ENCODE assay signal across 15 cellular contexts in the genomic region with DNA sequence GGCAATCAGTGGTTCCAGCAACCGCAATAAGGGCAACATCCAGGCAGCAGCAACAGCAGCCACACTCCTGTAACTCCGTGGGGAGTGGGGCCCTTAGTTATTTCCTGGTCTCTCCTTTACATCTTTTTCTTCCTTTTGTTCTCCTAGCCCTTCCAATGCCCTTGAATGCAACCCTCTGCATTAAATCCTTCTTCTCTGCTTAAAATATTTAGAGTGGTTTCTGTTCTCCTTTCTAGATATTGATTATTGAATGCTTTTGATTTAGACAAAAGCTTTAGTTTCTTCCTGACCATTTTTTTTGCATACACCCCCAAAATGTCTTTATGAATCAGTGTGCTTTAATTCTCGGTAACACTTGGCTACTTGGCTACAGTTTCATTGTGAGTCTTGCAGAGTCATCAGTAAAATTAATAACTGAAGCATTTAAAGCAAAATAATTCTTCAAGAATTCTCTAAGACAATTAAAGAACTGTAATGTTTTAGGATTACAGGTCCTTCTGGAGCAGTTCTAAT.
DNase-seq lines count a peak whose midpoint lies in the region; ATAC-seq and TF ChIP-seq lines count a peak whose summit lies in the region.
"Had no signal": no experiment of that assay in that cellular context is flagged by ENCODE, and none has a peak within 500 bp of the region (broad histone marks: within the 10 kb centered on the region; RNA-seq: fewer than 3 reads in every experiment).

No MANE protein-coding gene starts in this region.

- no peaks in the 10 kb centered on the region for H3K36me3 ChIP-seq in GM06990 (ENCODE audit: control insufficient read depth, insufficient read depth, low read length)
- no peaks in the 10 kb centered on the region for H3K36me3 ChIP-seq in naive thymus-derived CD4-positive, alpha-beta T cell (ENCODE audit: control insufficient read depth in 2 of 3, insufficient read depth in 3 of 3, low read length in 3 of 3)
- H3K36me3 ChIP-seq: gastrocnemius medialis had no signal

- H3K27me3 ChIP-seq in GM06990 (replicated peaks; ENCODE audit: control insufficient read depth, insufficient read depth, low read length) = no peaks in the 10 kb centered on the region
- no peaks in the 10 kb centered on the region for H3K27me3 ChIP-seq in naive thymus-derived CD4-positive, alpha-beta T cell (ENCODE audit: control insufficient read depth in 2 of 2, insufficient read depth in 2 of 2, low read length in 2 of 2)
- H3K27me3 ChIP-seq: gastrocnemius medialis had no signal

- H3K4me1 ChIP-seq in naive thymus-derived CD4-positive, alpha-beta T cell (ENCODE audit: control insufficient read depth in 2 of 2, insufficient read depth in 2 of 2, low read length in 2 of 2) = no peaks in the 10 kb centered on the region
- H3K4me1 ChIP-seq: gastrocnemius medialis had no signal

- H3K9me3 Mint-ChIP-seq in activated naive CD4-positive, alpha-beta T cell treated with anti-CD3 and anti-CD28 coated beads, Interleukin-2, amount 10 ng/mL, durations not matched to agents 7 days and 5 days = no peaks in the 10 kb centered on the region
- peaks cover 0 to 2% (median 0%) of the 10 kb centered on the region in 11 donors for H3K9me3 Mint-ChIP-seq in naive thymus-derived CD4-positive, alpha-beta T cell
- H3K9me3 Mint-ChIP-seq: activated naive CD8-positive, alpha-beta T cell treated with anti-CD3 and anti-CD28 coated beads, Interleukin-2, amount 10 ng/mL, durations not matched to agents 7 days and 5 days; CD4-positive, alpha-beta T cell; memory B cell had no signal

- no peaks in the 10 kb centered on the region for H3K36me3 Mint-ChIP-seq in activated naive CD4-positive, alpha-beta T cell treated with anti-CD3 and anti-CD28 coated beads, Interleukin-2, amount 10 ng/mL, durations not matched to agents 7 days and 5 days
- no peaks in the 10 kb centered on the region for H3K36me3 Mint-ChIP-seq in naive thymus-derived CD4-positive, alpha-beta T cell
- H3K36me3 Mint-ChIP-seq: activated naive CD8-positive, alpha-beta T cell treated with anti-CD3 and anti-CD28 coated beads, Interleukin-2, amount 10 ng/mL, durations not matched to agents 7 days and 5 days; memory B cell had no signal

- H3K4me3 Mint-ChIP-seq in activated naive CD4-positive, alpha-beta T cell treated with anti-CD3 and anti-CD28 coated beads, Interleukin-2, amount 10 ng/mL, durations not matched to agents 7 days and 5 days = no peak overlapping the region
- no peak overlapping the region for H3K4me3 Mint-ChIP-seq in naive thymus-derived CD4-positive, alpha-beta T cell
- H3K4me3 Mint-ChIP-seq: activated naive CD8-positive, alpha-beta T cell treated with anti-CD3 and anti-CD28 coated beads, Interleukin-2, amount 10 ng/mL, durations not matched to agents 7 days and 5 days; CD4-positive, alpha-beta T cell; memory B cell had no signal

- DNase-seq in GM06990 (ENCODE audit: extremely low read depth, insufficient read length) = peak; percentile 14
- no peak for DNase-seq in activated naive CD4-positive, alpha-beta T cell treated with anti-CD3 and anti-CD28 coated beads, Interleukin-2, amount 10 ng/mL, durations not matched to agents 7 days and 5 days
- no peak for DNase-seq in NCI-H774 (lab: John Stamatoyannopoulos, UW)
- no peak for DNase-seq in naive thymus-derived CD4-positive, alpha-beta T cell
- DNase-seq in stimulated activated CD8-positive, alpha-beta memory T cell treated with anti-CD3 and anti-CD28 coated beads, Interleukin-4, amount 100 ng/mL, for 48 hours = no peak
- DNase-seq: 8988T; activated naive CD8-positive, alpha-beta T cell treated with anti-CD3 and anti-CD28 coated beads, Interleukin-2, amount 10 ng/mL, durations not matched to agents 7 days and 5 days; CD4-positive, alpha-beta T cell; gastrocnemius medialis; NCI-H1105; PC-9 had no signal

- H3K27me3 Mint-ChIP-seq in activated naive CD4-positive, alpha-beta T cell treated with anti-CD3 and anti-CD28 coated beads, Interleukin-2, amount 10 ng/mL, durations not matched to agents 7 days and 5 days = no peaks in the 10 kb centered on the region
- peaks cover 0 to 4% (median 0%) of the 10 kb centered on the region in 5 donors for H3K27me3 Mint-ChIP-seq in naive thymus-derived CD4-positive, alpha-beta T cell
- H3K27me3 Mint-ChIP-seq: activated naive CD8-positive, alpha-beta T cell treated with anti-CD3 and anti-CD28 coated beads, Interleukin-2, amount 10 ng/mL, durations not matched to agents 7 days and 5 days; CD4-positive, alpha-beta T cell; memory B cell had no signal

- intact Hi-C loops in naive thymus-derived CD4-positive, alpha-beta T cell (cut with micrococcal nuclease) = no loop called here

- H3K4me3 ChIP-seq in GM06990 (replicated peaks; ENCODE audit: low read depth, low read length) = no peak overlapping the region
- H3K4me3 ChIP-seq in naive thymus-derived CD4-positive, alpha-beta T cell (ENCODE audit: low read length) = no peak overlapping the region
- H3K4me3 ChIP-seq: gastrocnemius medialis, PC-9 had no signal

- H3K27ac Mint-ChIP-seq in activated naive CD4-positive, alpha-beta T cell treated with anti-CD3 and anti-CD28 coated beads, Interleukin-2, amount 10 ng/mL, durations not matched to agents 7 days and 5 days = no peak overlapping the region
- H3K27ac Mint-ChIP-seq in naive thymus-derived CD4-positive, alpha-beta T cell = no peak overlapping the region
- H3K27ac Mint-ChIP-seq: activated naive CD8-positive, alpha-beta T cell treated with anti-CD3 and anti-CD28 coated beads, Interleukin-2, amount 10 ng/mL, durations not matched to agents 7 days and 5 days; CD4-positive, alpha-beta T cell; memory B cell had no signal

- CTCF ChIA-PET in activated naive CD4-positive, alpha-beta T cell treated with anti-CD3 and anti-CD28 coated beads, Interleukin-2, amount 10 ng/mL, durations not matched to agents 7 days and 5 days (lab: Charles Lee) = no interaction called here
- CTCF ChIA-PET in naive thymus-derived CD4-positive, alpha-beta T cell (lab: Charles Lee) = interaction anchor here (0.7 kb wide), 1 partner anchor 41 kb away, joined by 3 read pairs; no protein-coding TSS in a partner anchor

- H3K9me3 ChIP-seq in naive thymus-derived CD4-positive, alpha-beta T cell (ENCODE audit: control insufficient read depth in 2 of 3, low read length in 3 of 3) = no peaks in the 10 kb centered on the region
- H3K9me3 ChIP-seq: gastrocnemius medialis had no signal

- no peak for TF ChIP-seq CTCF in GM06990 (IDR thresholded peaks at IDR 0.05; ENCODE audit: insufficient read depth, low read length, poor library complexity, severe bottlenecking)

- no peak overlapping the region for H3K27ac ChIP-seq in naive thymus-derived CD4-positive, alpha-beta T cell (ENCODE audit: low read depth, low read length)
- H3K27ac ChIP-seq: gastrocnemius medialis, PC-9 had no signal

- H3K4me1 Mint-ChIP-seq in activated naive CD4-positive, alpha-beta T cell treated with anti-CD3 and anti-CD28 coated beads, Interleukin-2, amount 10 ng/mL, durations not matched to agents 7 days and 5 days = no peaks in the 10 kb centered on the region
- no peaks in the 10 kb centered on the region for H3K4me1 Mint-ChIP-seq in naive thymus-derived CD4-positive, alpha-beta T cell
- H3K4me1 Mint-ChIP-seq: activated naive CD8-positive, alpha-beta T cell treated with anti-CD3 and anti-CD28 coated beads, Interleukin-2, amount 10 ng/mL, durations not matched to agents 7 days and 5 days; memory B cell had no signal

- POLR2A ChIA-PET in naive thymus-derived CD4-positive, alpha-beta T cell (lab: Charles Lee) = no interaction called here

- ATAC-seq in GM19023 (IDR thresholded peaks at IDR 0.05; ENCODE audit: unreplicated experiment) (peak; percentile 68), GM21723 (IDR thresholded peaks at IDR 0.05; ENCODE audit: unreplicated experiment) (peak; percentile 69), HG03280 (IDR thresholded peaks at IDR 0.05; ENCODE audit: unreplicated experiment) (peak; percentile 70)
- no peak for ATAC-seq in naive thymus-derived CD4-positive, alpha-beta T cell
- ATAC-seq: gastrocnemius medialis had no signal
